In the genomic region with DNA sequence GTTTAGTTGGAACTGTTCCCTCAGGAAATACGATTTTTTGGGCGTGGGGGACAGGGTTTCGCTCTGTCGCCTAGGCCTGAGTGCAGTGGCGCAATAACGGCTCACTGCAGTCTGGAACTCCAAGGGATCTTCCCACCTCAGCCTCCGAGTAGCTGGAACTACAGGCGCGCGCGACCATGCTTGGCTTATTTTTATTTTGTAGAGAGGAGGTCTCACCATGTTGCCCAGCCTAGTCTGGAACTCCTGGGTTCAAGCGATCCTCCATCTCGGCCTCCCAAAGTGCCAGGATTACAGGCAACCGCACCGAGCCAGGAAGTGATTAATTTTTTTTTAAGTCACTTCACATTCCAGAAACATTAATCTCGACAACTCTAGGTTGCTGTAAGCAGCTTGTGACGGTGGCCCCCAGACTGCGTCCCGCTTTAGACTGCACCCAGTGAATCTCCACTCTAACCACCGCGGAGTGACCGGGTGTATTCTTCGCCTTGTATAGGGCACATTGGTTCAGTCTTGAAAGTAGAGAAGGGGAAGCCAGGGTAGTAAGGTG, we compare ENCODE assay signal across 8 cellular contexts. TPM values are rescaled to one million over a fixed set of nuclear protein-coding genes. Genes with fewer than 3 reads are reported as not detected.
A peak's percentile ranks its signal among the peaks of the same experiment; 100 is the strongest.
DNase-seq lines count a peak whose midpoint lies in the region; ATAC-seq and TF ChIP-seq lines count a peak whose summit lies in the region.

No MANE protein-coding gene starts in this region.

- peak overlapping the region; percentile 86 to 94 for H3K27ac ChIP-seq in prostate gland

- ATAC-seq in activated T-cell treated with anti-CD3 and anti-CD28 coated beads, Interleukin-2, amount 50 U/mL, for 4 hours: no peak
- ATAC-seq in GM21515 (IDR thresholded peaks at IDR 0.05; ENCODE audit: unreplicated experiment) (no peak), GM19395 (IDR thresholded peaks at IDR 0.05; ENCODE audit: unreplicated experiment) (no peak)

- H3K4me3 ChIP-seq in prostate gland: peak overlapping the region; percentile 58 to 79

- DNase-seq in stimulated activated CD4-positive, alpha-beta T cell treated with anti-CD3 and anti-CD28 coated beads, Interleukin-2, amount 100 ng/mL, for 48 hours: peak; percentile 1 to 10
- no peak for DNase-seq in stimulated activated CD4-positive, alpha-beta T cell treated with anti-CD3 and anti-CD28 coated beads, Interleukin-1b, Interleukin-23, amount 100 ng/mL, for 48 hours
- DNase-seq in activated T-cell treated with anti-CD3 and anti-CD28 coated beads, Interleukin-2, amount 50 U/mL, for 4 hours: no peak
- DNase-seq in glutamatergic neuron (no peak), prostate gland (ENCODE audit: low spot score) (peak; percentile 6), midbrain (lab: John Stamatoyannopoulos, UW) (no peak)

- no peak for TF ChIP-seq POLR2A in prostate gland (IDR thresholded peaks at IDR 0.05)

- H3K4me1 Mint-ChIP-seq in activated T-cell treated with anti-CD3 and anti-CD28 coated beads, Interleukin-2, amount 50 U/mL, for 4 hours (ENCODE audit: low read depth): peaks cover 23% of the 10 kb centered on the region
- peaks cover 7% of the 10 kb centered on the region for H3K4me1 Mint-ChIP-seq in glutamatergic neuron (ENCODE audit: low read depth, unreplicated experiment)

- H3K27me3 Mint-ChIP-seq in activated T-cell treated with anti-CD3 and anti-CD28 coated beads, Interleukin-2, amount 50 U/mL, for 4 hours (ENCODE audit: low read depth): no peaks in the 10 kb centered on the region
- peaks cover 5% of the 10 kb centered on the region for H3K27me3 Mint-ChIP-seq in glutamatergic neuron (ENCODE audit: unreplicated experiment)

- no peaks in the 10 kb centered on the region for H3K4me1 ChIP-seq in prostate gland (replicated peaks)

- H3K36me3 ChIP-seq in prostate gland: no peaks in the 10 kb centered on the region

- H3K9me3 Mint-ChIP-seq in activated T-cell treated with anti-CD3 and anti-CD28 coated beads, Interleukin-2, amount 50 U/mL, for 4 hours: peaks cover 21% of the 10 kb centered on the region
- peaks cover 4% of the 10 kb centered on the region for H3K9me3 Mint-ChIP-seq in glutamatergic neuron (ENCODE audit: unreplicated experiment)

- TF ChIP-seq CTCF in glutamatergic neuron (IDR thresholded peaks at IDR 0.05; ENCODE audit: partially characterized antibody, unreplicated experiment) (no peak), prostate gland (IDR thresholded peaks at IDR 0.05) (no peak)

- H3K36me3 Mint-ChIP-seq in activated T-cell treated with anti-CD3 and anti-CD28 coated beads, Interleukin-2, amount 50 U/mL, for 4 hours (ENCODE audit: insufficient read depth): peaks cover 2% of the 10 kb centered on the region
- H3K36me3 Mint-ChIP-seq in glutamatergic neuron (ENCODE audit: unreplicated experiment): peaks cover 10% of the 10 kb centered on the region

- peak overlapping the region; percentile 92 for H3K4me3 Mint-ChIP-seq in activated T-cell treated with anti-CD3 and anti-CD28 coated beads, Interleukin-2, amount 50 U/mL, for 4 hours
- H3K4me3 Mint-ChIP-seq in glutamatergic neuron (ENCODE audit: unreplicated experiment): peak overlapping the region; percentile 94

- intact Hi-C loops in prostate gland (cut with DNase I): loop anchor here (5.0 kb wide), 2 partner anchors 117 to 292 kb away; a partner anchor contains a TSS

- H3K9me3 ChIP-seq in prostate gland: no peaks in the 10 kb centered on the region

- H3K27ac Mint-ChIP-seq in glutamatergic neuron (ENCODE audit: unreplicated experiment): peak overlapping the region; percentile 92

- H3K27me3 ChIP-seq in prostate gland (replicated peaks; ENCODE audit: insufficient read depth): no peaks in the 10 kb centered on the region

- WGBS in prostate gland: 49% methylated on average over 23 of the region's 23 CpGs

RNA-seq across cellular contexts. Expression of a gene that starts 0.8 kb away (rescaled TPM):
- 10 to 100 TPM; 17.3 to 22.2 (median 18.8) TPM for total RNA-seq in activated T-cell treated with anti-CD3 and anti-CD28 coated beads, Interleukin-2, amount 50 U/mL, for 4 hours
- 15.2 TPM for total RNA-seq in glutamatergic neuron (ENCODE audit: unreplicated experiment)
- 10 to 100 TPM; 23.3 to 46.7 TPM for total RNA-seq in prostate gland

Comparison
In these comparisons a context has a peak if more than half of its experiments do, and no peak if none do; other contexts are left out.
1. DNase-seq: peak in stimulated activated CD4-positive, alpha-beta T cell treated with anti-CD3 and anti-CD28 coated beads, Interleukin-2, amount 100 ng/mL, for 48 hours (2 of 2) and prostate gland (single experiment); none in stimulated activated CD4-positive, alpha-beta T cell treated with anti-CD3 and anti-CD28 coated beads, Interleukin-1b, Interleukin-23, amount 100 ng/mL, for 48 hours (single experiment), activated T-cell treated with anti-CD3 and anti-CD28 coated beads, Interleukin-2, amount 50 U/mL, for 4 hours (single experiment), glutamatergic neuron (single experiment) and midbrain (single experiment).